ENCODE assay signal across 8 cellular contexts in genomic region chr2:118185210-118186109, GRCh38.
A peak's percentile ranks its signal among the peaks of the same experiment; 100 is the strongest.
DNase-seq lines count a peak whose midpoint lies in the region; ATAC-seq and TF ChIP-seq lines count a peak whose summit lies in the region.

No MANE protein-coding gene starts in this region.

- no peak for TF ChIP-seq CTCF in endothelial cell (IDR thresholded peaks at IDR 0.05; ENCODE audit: unreplicated experiment)

- H3K9me3 Mint-ChIP-seq in endothelial cell (ENCODE audit: unreplicated experiment): no peaks in the 10 kb centered on the region

- ATAC-seq in GM19023 (IDR thresholded peaks at IDR 0.05; ENCODE audit: unreplicated experiment): peak; percentile 80
- peak; percentile 86 for ATAC-seq in HG03159 (IDR thresholded peaks at IDR 0.05; ENCODE audit: unreplicated experiment)

- DNase-seq in Ammon's horn (ENCODE audit: low spot score) (peak; percentile 64), NCI-H510A (lab: John Stamatoyannopoulos, UW) (peak; percentile 65), endothelial cell (ENCODE audit: low spot score) (peak; percentile 34), mesenteric fat pad (ENCODE audit: low spot score) (peak; percentile 93)
- DNase-seq in activated CD8-positive, alpha-beta memory T cell treated with anti-CD3 and anti-CD28 coated beads, Interleukin-2, amount 50 U/mL, for 4 hours: peak; percentile 55
- peak; percentile 36 to 37 for DNase-seq in stimulated activated CD8-positive, alpha-beta memory T cell treated with anti-CD3 and anti-CD28 coated beads, Interleukin-15, amount 100 ng/mL, for 48 hours (ENCODE audit: low read depth in 2 of 2)

- H3K4me3 Mint-ChIP-seq in endothelial cell (ENCODE audit: unreplicated experiment): peak overlapping the region; percentile 98

- peaks cover 6% of the 10 kb centered on the region for H3K4me1 Mint-ChIP-seq in endothelial cell (ENCODE audit: unreplicated experiment)

- no peaks in the 10 kb centered on the region for H3K27me3 Mint-ChIP-seq in endothelial cell (ENCODE audit: unreplicated experiment)

- no peaks in the 10 kb centered on the region for H3K36me3 Mint-ChIP-seq in endothelial cell (ENCODE audit: low read depth, unreplicated experiment)

- H3K27ac Mint-ChIP-seq in endothelial cell (ENCODE audit: unreplicated experiment): peak overlapping the region; percentile 64

Comparison
In these comparisons a context has a peak if more than half of its experiments do, and no peak if none do; other contexts are left out.
1. Peak in every context shown above with its lines: DNase-seq and ATAC-seq.
2. DNase-seq: peak in every context shown above with its lines; median percentile 93 in mesenteric fat pad; 65 in NCI-H510A; 64 in Ammon's horn; 55 in activated CD8-positive, alpha-beta memory T cell treated with anti-CD3 and anti-CD28 coated beads, Interleukin-2, amount 50 U/mL, for 4 hours; 36 in stimulated activated CD8-positive, alpha-beta memory T cell treated with anti-CD3 and anti-CD28 coated beads, Interleukin-15, amount 100 ng/mL, for 48 hours; 34 in endothelial cell.